ENCODE assay signal across 22 cellular contexts in the genomic region with DNA sequence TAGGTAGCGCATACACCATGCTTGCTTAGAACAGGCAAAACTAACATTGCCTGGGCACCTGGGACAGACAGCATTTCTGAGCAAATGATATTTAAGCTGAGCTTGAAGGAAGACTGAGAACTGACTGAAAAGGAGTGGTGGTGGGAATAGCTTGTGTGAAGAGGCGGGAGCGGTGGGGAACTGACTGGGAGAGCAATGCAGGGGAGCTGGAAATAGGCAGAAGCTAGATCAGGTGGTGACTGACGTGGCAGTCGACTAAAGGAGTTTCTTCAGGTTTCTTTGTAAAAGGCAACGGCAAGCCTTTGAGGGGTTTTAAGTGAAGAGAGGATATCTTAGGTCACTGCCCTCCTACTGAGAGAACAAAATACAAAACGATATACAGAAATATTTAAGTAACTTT.
DNase-seq lines count a peak whose midpoint lies in the region; ATAC-seq and TF ChIP-seq lines count a peak whose summit lies in the region.
"Had no signal": no experiment of that assay in that cellular context is flagged by ENCODE, and none has a peak within 500 bp of the region (broad histone marks: within the 10 kb centered on the region; RNA-seq: fewer than 3 reads in every experiment).

No MANE protein-coding gene starts in this region.

- H3K27ac Mint-ChIP-seq in WTC11: peak overlapping the region; percentile 24; the same call in 1 of the 2 replicates
- H3K27ac Mint-ChIP-seq: HFFc6 had no signal

- no peaks in the 10 kb centered on the region for H3K9me3 Mint-ChIP-seq in WTC11
- H3K9me3 Mint-ChIP-seq: HFFc6 had no signal

- peaks cover 5% of the 10 kb centered on the region for H3K4me1 Mint-ChIP-seq in WTC11

- H3K27me3 ChIP-seq in H7 (ENCODE audit: control insufficient read depth, insufficient read depth, low read length) (no peaks in the 10 kb centered on the region), neuronal stem cell (ENCODE audit: control insufficient read depth in 3 of 3, insufficient read depth in 3 of 3, low read depth in 1 of 3, low read length in 3 of 3) (no peaks in the 10 kb centered on the region)

- no peaks in the 10 kb centered on the region for H3K9me3 ChIP-seq in neuronal stem cell (replicated peaks in 1 of 2; ENCODE audit: control insufficient read depth in 2 of 2, insufficient read depth in 1 of 2, low read depth in 1 of 2, low read length in 2 of 2)
- H3K9me3 ChIP-seq: MG63 had no signal

- H3K18ac ChIP-seq in neuronal stem cell (ENCODE audit: low read length): peak overlapping the region; percentile 27

- no peak overlapping the region for H3K14ac ChIP-seq in neuronal stem cell (ENCODE audit: low read length)

- intact Hi-C loops in sciatic nerve (cut with DNase I): no loop called here

- CTCF ChIA-PET in WTC11 (lab: Charles Lee): interaction anchor here (0.9 to 1.6 kb wide), 3 partner anchors 152 to 392 kb away, joined by 3 to 4 read pairs (median 3); no protein-coding TSS in a partner anchor

- no peak for TF ChIP-seq CTCF in WTC11 (IDR thresholded peaks at IDR 0.05)

- H3K36me3 ChIP-seq in H7 (replicated peaks; ENCODE audit: control insufficient read depth, insufficient read depth, low read length): no peaks in the 10 kb centered on the region
- peaks cover 7 to 28% of the 10 kb centered on the region in 2 donors for H3K36me3 ChIP-seq in neuronal stem cell (replicated peaks in 1 of 2; ENCODE audit: control insufficient read depth in 2 of 2, insufficient read depth in 2 of 2, low read length in 2 of 2)
- H3K36me3 ChIP-seq: MG63 had no signal

- no peak overlapping the region for H2BK12ac ChIP-seq in neuronal stem cell (ENCODE audit: low read length)

- no peak overlapping the region for H3K4me3 ChIP-seq in H7 (ENCODE audit: insufficient read depth, low read depth, low read length)
- H3K4me3 ChIP-seq in neuronal stem cell (ENCODE audit: low read length in 2 of 2): no peak overlapping the region
- H3K4me3 ChIP-seq: K562, MG63 had no signal

- no peak overlapping the region for H2BK5ac ChIP-seq in neuronal stem cell (ENCODE audit: low read length)

- no peak overlapping the region for H3K4me2 ChIP-seq in neuronal stem cell (ENCODE audit: insufficient read depth, low read length, poor library complexity, severe bottlenecking)

- ATAC-seq in WTC11 (peak; percentile 67), sciatic nerve (no peak), GM19452 (IDR thresholded peaks at IDR 0.05; ENCODE audit: unreplicated experiment) (no peak)
- ATAC-seq: HepG2, K562 had no signal

- H2BK15ac ChIP-seq in neuronal stem cell (ENCODE audit: low read length): no peak overlapping the region

- no peaks in the 10 kb centered on the region for H3K27me3 Mint-ChIP-seq in WTC11 (ENCODE audit: low read depth)

- H3K27ac ChIP-seq in neuronal stem cell (replicated peaks; ENCODE audit: low read length): no peak overlapping the region
- H3K27ac ChIP-seq: C4-2B had no signal

- H2AFZ ChIP-seq in neuronal stem cell (ENCODE audit: low read length): no peak overlapping the region

- H3K4ac ChIP-seq in neuronal stem cell (ENCODE audit: low read length): no peak overlapping the region

- H2AK5ac ChIP-seq in neuronal stem cell (ENCODE audit: low read depth, low read length): no peak overlapping the region

- no peak overlapping the region for H3K23ac ChIP-seq in neuronal stem cell (ENCODE audit: low read depth, low read length, poor library complexity)

- no peak overlapping the region for H4K91ac ChIP-seq in neuronal stem cell (ENCODE audit: low read depth, low read length, poor library complexity)

- no peak overlapping the region for H3K9ac ChIP-seq in neuronal stem cell (ENCODE audit: low read depth, low read length, poor library complexity)

- no peak overlapping the region for H3K4me3 Mint-ChIP-seq in WTC11
- H3K4me3 Mint-ChIP-seq: HFFc6 had no signal

- no peaks in the 10 kb centered on the region for H3K36me3 Mint-ChIP-seq in WTC11

- no peak overlapping the region for H2BK120ac ChIP-seq in neuronal stem cell (ENCODE audit: low read depth, low read length)

- WGBS in neuronal stem cell (ENCODE audit: extremely low coverage in 2 of 2, insufficient read length in 2 of 2, insufficient replicate concordance in 1 of 2), 2 donors: no CpG with 5 or more reads among the region's 7 CpGs

- H4K8ac ChIP-seq in neuronal stem cell (ENCODE audit: low read depth, low read length): no peak overlapping the region

- POLR2A ChIA-PET in WTC11 (lab: Charles Lee): no interaction called here

- DNase-seq in H7 (peak; percentile 6), WTC11 (ENCODE audit: low spot score) (no peak), iPS-NIHi11 (ENCODE audit: low spot score) (peak; percentile 31), neuronal stem cell (ENCODE audit: low spot score) (no peak), sciatic nerve (ENCODE audit: low spot score) (no peak)
- no peak for DNase-seq in activated CD8-positive, alpha-beta memory T cell treated with anti-CD3 and anti-CD28 coated beads, Interleukin-2, amount 50 U/mL, for 48 hours
- DNase-seq: AML-193, DMS53, EL, GOT3, HFFc6, MG63, NCI-H1417, NCI-H187, NCI-H446 treated with DMSO at 0.1 percent for 48 hours, NCI-H526 treated with DMSO at 0.1 percent for 48 hours, OCI-M1, Right ventricle myocardium superior had no signal

- H3K4me1 ChIP-seq in neuronal stem cell (ENCODE audit: control insufficient read depth in 2 of 2, insufficient read depth in 1 of 2, low read depth in 1 of 2, low read length in 2 of 2): peaks cover 0 to 2% of the 10 kb centered on the region in 2 donors

- no peaks in the 10 kb centered on the region for H3K79me1 ChIP-seq in neuronal stem cell (ENCODE audit: low read depth, low read length)

TF ChIP-seq in WTC11, 78 proteins besides CTCF, POLR2A, EP300 and RAD21:
- TF ChIP-seq, protein P1, sequence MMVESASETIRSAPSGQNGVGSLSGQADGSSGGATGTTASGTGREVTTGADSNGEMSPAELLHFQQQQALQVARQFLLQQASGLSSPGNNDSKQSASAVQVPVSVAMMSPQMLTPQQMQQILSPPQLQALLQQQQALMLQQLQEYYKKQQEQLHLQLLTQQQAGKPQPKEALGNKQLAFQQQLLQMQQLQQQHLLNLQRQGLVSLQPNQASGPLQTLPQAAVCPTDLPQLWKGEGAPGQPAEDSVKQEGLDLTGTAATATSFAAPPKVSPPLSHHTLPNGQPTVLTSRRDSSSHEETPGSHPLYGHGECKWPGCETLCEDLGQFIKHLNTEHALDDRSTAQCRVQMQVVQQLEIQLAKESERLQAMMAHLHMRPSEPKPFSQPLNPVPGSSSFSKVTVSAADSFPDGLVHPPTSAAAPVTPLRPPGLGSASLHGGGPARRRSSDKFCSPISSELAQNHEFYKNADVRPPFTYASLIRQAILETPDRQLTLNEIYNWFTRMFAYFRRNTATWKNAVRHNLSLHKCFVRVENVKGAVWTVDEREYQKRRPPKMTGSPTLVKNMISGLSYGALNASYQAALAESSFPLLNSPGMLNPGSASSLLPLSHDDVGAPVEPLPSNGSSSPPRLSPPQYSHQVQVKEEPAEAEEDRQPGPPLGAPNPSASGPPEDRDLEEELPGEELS (CRISPR knock-in tag; IDR thresholded peaks at IDR 0.05): no peak
- no peak for TF ChIP-seq TP53 (CRISPR knock-in tag; IDR thresholded peaks at IDR 0.05)
- TF ChIP-seq ZNF416 (CRISPR knock-in tag; IDR thresholded peaks at IDR 0.05): no peak
- no peak for TF ChIP-seq SMAD4 (CRISPR knock-in tag; IDR thresholded peaks at IDR 0.05)
- no peak for TF ChIP-seq TCF7 (CRISPR knock-in tag; IDR thresholded peaks at IDR 0.05; ENCODE audit: low read depth)
- TF ChIP-seq ZNF138 (CRISPR knock-in tag; conservative IDR thresholded peaks at IDR 0.05): no peak
- TF ChIP-seq MXD4 (CRISPR knock-in tag; IDR thresholded peaks at IDR 0.05; ENCODE audit: borderline replicate concordance): no peak
- no peak for TF ChIP-seq JUN (CRISPR knock-in tag; IDR thresholded peaks at IDR 0.05)
TF ChIP-seq in WTC11: peak in this region for 0.

Comparison
In these comparisons a context has a peak if more than half of its experiments do, and no peak if none do; other contexts are left out.
1. DNase-seq: peak in H7 (single experiment) and iPS-NIHi11 (single experiment); none in WTC11 (single experiment), neuronal stem cell (single experiment), activated CD8-positive, alpha-beta memory T cell treated with anti-CD3 and anti-CD28 coated beads, Interleukin-2, amount 50 U/mL, for 48 hours (single experiment) and sciatic nerve (single experiment).